In genomic region chr19:34772697-34773554, GRCh38 we compare ENCODE assay signal across 8 cellular contexts.
DNase-seq lines count a peak whose midpoint lies in the region; ATAC-seq and TF ChIP-seq lines count a peak whose summit lies in the region.

Gene ZNF599, minus strand, starts transcription at chr19:34773215. Its CDS starts 374 bp downstream, at chr19:34772841.

- H2AFZ ChIP-seq in DND-41 (ENCODE audit: low read depth, low read length): peak within 1 kb of the TSS; percentile 90

- H3K27me3 ChIP-seq in DND-41 (ENCODE audit: insufficient read depth, low read length, poor library complexity) (no peaks in the 10 kb centered on the region), neutrophil (peaks cover 11% of the 10 kb centered on the region)

- in situ Hi-C loops in KBM-7 (cut with MboI; ENCODE audit: low pct_unique_long_range_greater_than_20kb, low sequenced_read_pairs): no loop called here

- peaks cover 18% of the 10 kb centered on the region for H3K4me1 ChIP-seq in DND-41 (ENCODE audit: insufficient read depth, low read length)
- peaks cover 7 to 8% of the 10 kb centered on the region in 2 experiments for H3K4me1 ChIP-seq in neutrophil (ENCODE audit: control insufficient read depth in 1 of 2, insufficient read depth in 1 of 2, low read depth in 1 of 2, low read length in 1 of 2)

- TF ChIP-seq CTCF in DND-41 (IDR thresholded peaks at IDR 0.05; ENCODE audit: borderline replicate concordance, extremely low read depth, low read length, poor library complexity, severe bottlenecking): no peak
- no peak for TF ChIP-seq CTCF in neutrophil (IDR thresholded peaks at IDR 0.05)

- H3K9me3 ChIP-seq in DND-41 (ENCODE audit: insufficient read depth, low read length, severe bottlenecking): peaks cover 3% of the 10 kb centered on the region
- peaks cover 7% of the 10 kb centered on the region for H3K9me3 ChIP-seq in neutrophil

- H4K20me1 ChIP-seq in DND-41 (ENCODE audit: insufficient read depth, low read length): no peaks in the 10 kb centered on the region

- H3K9ac ChIP-seq in DND-41 (ENCODE audit: low read depth, low read length): peak within 1 kb of the TSS; percentile 73

- H3K27ac ChIP-seq in DND-41 (ENCODE audit: low read length) (peak within 1 kb of the TSS; percentile 81), neutrophil (peak within 1 kb of the TSS; percentile 26), substantia nigra (ENCODE audit: low read depth, low read length, poor library complexity, severe bottlenecking) (peak within 1 kb of the TSS; percentile 45)

- H3K4me3 ChIP-seq in DND-41 (ENCODE audit: low read depth in 1 of 2, low read length in 2 of 2) (peak within 1 kb of the TSS; percentile 53 to 78), neutrophil (ENCODE audit: low read depth in 1 of 2, low read length in 1 of 2) (peak within 1 kb of the TSS; percentile 63 to 84)

- ATAC-seq in DND-41 (ENCODE audit: insufficient read depth, low read depth) (peak; percentile 97), GM21723 (IDR thresholded peaks at IDR 0.05; ENCODE audit: unreplicated experiment) (peak; percentile 95)

- DNase-seq in DND-41: peak; percentile 91
- DNase-seq in KBM-7: peak; percentile 64
- DNase-seq in SHP77 (lab: John Stamatoyannopoulos, UW): peak; percentile 84 to 87
- DNase-seq in activated naive CD4-positive, alpha-beta T cell (lab: John Stamatoyannopoulos, UW): peak; percentile 72 to 84 (median 76)
- DNase-seq in germinal center (ENCODE audit: low spot score): peak; percentile 87
- DNase-seq in substantia nigra (lab: John Stamatoyannopoulos, UW): peak; percentile 29 to 93 (median 84)

- H3K4me2 ChIP-seq in DND-41 (ENCODE audit: insufficient read depth, low read length): peak within 1 kb of the TSS; percentile 86

- H3K79me2 ChIP-seq in DND-41 (ENCODE audit: insufficient read depth, low read length): peaks cover 18% of the 10 kb centered on the region

- H3K36me3 ChIP-seq in DND-41 (ENCODE audit: insufficient read depth, low read length) (peaks cover 26% of the 10 kb centered on the region), neutrophil (no peaks in the 10 kb centered on the region)

Comparison
In these comparisons a context has a peak if more than half of its experiments do, and no peak if none do; other contexts are left out.
1. Peak in every context shown above with its lines: DNase-seq, ATAC-seq, H3K4me3 ChIP-seq and H3K27ac ChIP-seq.
2. H3K27ac ChIP-seq: peak in every context shown above with its lines; median percentile 81 in DND-41; 45 in substantia nigra; 26 in neutrophil.